Comparison of ENCODE assay signal across 17 cellular contexts in genomic region chr1:207654320-207654719, GRCh38. TPM values are rescaled to one million over a fixed set of nuclear protein-coding genes. Genes with fewer than 3 reads are reported as not detected.
DNase-seq lines count a peak whose midpoint lies in the region; ATAC-seq, FAIRE-seq and TF ChIP-seq lines count a peak whose summit lies in the region.
"Had no signal": no experiment of that assay in that cellular context is flagged by ENCODE, and none has a peak within 500 bp of the region (broad histone marks: within the 10 kb centered on the region; RNA-seq: fewer than 3 reads in every experiment).

No MANE protein-coding gene starts in this region.

- no peak for TF ChIP-seq POLR2A in gastroesophageal sphincter (IDR thresholded peaks at IDR 0.05)

- in situ Hi-C loops in GM13977 (cut with MboI; ENCODE audit: low pct_unique_long_range_greater_than_20kb, low sequenced_read_pairs, unreplicated experiment) = no loop called here

- DNase-seq in D721Med (ENCODE audit: insufficient read length, low spot score) (no peak), NAMALWA (ENCODE audit: low spot score) (peak; percentile 17), dermis blood vessel endothelial cell (peak; percentile 9), pancreas (no peak), GM19238 (ENCODE audit: insufficient read length, low spot score) (no peak), GM13977 (ENCODE audit: low spot score) (no peak)
- DNase-seq: activated naive CD8-positive, alpha-beta T cell treated with anti-CD3 and anti-CD28 coated beads, Interleukin-2, amount 50 U/mL, for 24 hours; head of caudate nucleus; NCI-H1105; NCI-H510A treated with DMSO at 0.1 percent for 48 hours; Right ventricle myocardium superior; stimulated activated CD4-positive, alpha-beta T cell treated with anti-CD3 and anti-CD28 coated beads, Interleukin-12 subunit alpha, Interleukin-12 subunit beta, amount 100 ng/mL, for 4 hours; testis had no signal

- 18 to 30% methylated on average over 2 of the region's 2 CpGs for WGBS in pancreas, 2 donors
- WGBS in gastroesophageal sphincter (ENCODE audit: low coverage in 1 of 2), 2 donors = 33 to 52% methylated on average over 2 of the region's 2 CpGs

- FAIRE-seq in D721Med (lab: Jason Lieb, UNC) (no peak), pancreas (lab: Jason Lieb, UNC) (peak; percentile 26)

- intact Hi-C loops in pancreas (cut with DNase I) = no loop called here

- no peaks in the 10 kb centered on the region for H3K36me3 ChIP-seq in pancreas
- H3K36me3 ChIP-seq in gastroesophageal sphincter = no peaks in the 10 kb centered on the region

- no peaks in the 10 kb centered on the region for H3K9me3 ChIP-seq in pancreas
- no peaks in the 10 kb centered on the region for H3K9me3 ChIP-seq in gastroesophageal sphincter
- H3K9me3 ChIP-seq: testis had no signal

- no peaks in the 10 kb centered on the region for H3K4me1 ChIP-seq in pancreas
- H3K4me1 ChIP-seq in gastroesophageal sphincter = no peaks in the 10 kb centered on the region
- H3K4me1 ChIP-seq: testis had no signal

- ATAC-seq in pancreas (no peak), gastroesophageal sphincter (no peak), HG03045 (IDR thresholded peaks at IDR 0.05; ENCODE audit: unreplicated experiment) (no peak)
- ATAC-seq: activated naive CD8-positive, alpha-beta T cell treated with anti-CD3 and anti-CD28 coated beads, Interleukin-2, amount 50 U/mL, for 24 hours; natural killer cell treated with Interleukin-12 subunit alpha and Interleukin-12 subunit beta and Interleukin-15 and Interleukin-18, amount 100 ng/mL, for 72 hours had no signal

- no peaks in the 10 kb centered on the region for H3K27me3 ChIP-seq in pancreas
- H3K27me3 ChIP-seq in gastroesophageal sphincter = peaks cover 4% of the 10 kb centered on the region
- H3K27me3 ChIP-seq: testis had no signal

- TF ChIP-seq CTCF in D721Med (IDR thresholded peaks at IDR 0.05; ENCODE audit: insufficient read depth, missing control alignments) (peak; percentile 19), pancreas (IDR thresholded peaks at IDR 0.05) (no peak), gastroesophageal sphincter (IDR thresholded peaks at IDR 0.05) (peak in 1 of 4 experiments; percentile 15), GM13977 (IDR thresholded peaks at IDR 0.05; ENCODE audit: extremely low read depth, insufficient read depth, missing control alignments) (no peak)

- TF ChIP-seq EP300 in gastroesophageal sphincter (IDR thresholded peaks at IDR 0.05) = no peak

- H3K4me3 ChIP-seq in pancreas (no peak overlapping the region), gastroesophageal sphincter (no peak overlapping the region)
- H3K4me3 ChIP-seq: testis had no signal

- H3K27ac ChIP-seq in pancreas (no peak overlapping the region), gastroesophageal sphincter (no peak overlapping the region)
- H3K27ac ChIP-seq: testis, VCaP had no signal

RNA-seq across cellular contexts. Expression of gene CR1L, which starts 9.4 kb away (rescaled TPM):
- total RNA-seq in dermis blood vessel endothelial cell (0.14 TPM in 1 of 2 replicates, not detected in the other), pancreas (1 to 10 TPM in 1 of 6 donors, not detected in 5; 1.3 TPM), gastroesophageal sphincter (not detected)
- polyA plus RNA-seq in pancreas = not detected
- total RNA-seq: natural killer cell treated with Interleukin-12 subunit alpha and Interleukin-12 subunit beta and Interleukin-15 and Interleukin-18, amount 100 ng/mL, for 72 hours; Right ventricle myocardium superior; testis had no signal

Comparison
In these comparisons a context has a peak if more than half of its experiments do, and no peak if none do; other contexts are left out.
1. DNase-seq: peak in NAMALWA (single experiment) and dermis blood vessel endothelial cell (single experiment); none in D721Med (single experiment), pancreas (0 of 6), GM19238 (single experiment) and GM13977 (single experiment).